Comparison of ENCODE assay signal across 9 cellular contexts in the genomic region with DNA sequence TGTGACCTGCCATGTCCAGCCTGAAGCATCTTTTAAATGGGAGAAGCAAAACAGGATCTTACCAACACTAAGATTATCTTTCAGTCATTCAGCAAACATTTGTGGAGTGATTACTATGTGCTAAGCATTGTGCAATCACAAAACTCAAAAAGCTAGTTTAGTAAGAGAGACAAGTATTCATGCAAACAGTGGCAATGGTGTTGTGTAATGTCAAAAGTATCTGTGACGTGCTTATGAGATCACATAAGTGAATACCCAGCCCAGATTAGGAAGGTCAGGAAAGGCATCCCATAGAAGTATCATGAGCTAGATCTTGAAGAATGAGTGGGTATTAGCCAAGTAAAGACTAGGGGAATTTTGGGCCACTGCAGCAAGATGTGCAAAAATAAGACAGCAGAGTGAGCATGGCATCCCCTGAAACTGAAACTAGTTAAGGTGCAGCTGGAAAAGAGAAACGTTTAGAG. TPM values are rescaled to one million over a fixed set of nuclear protein-coding genes. Genes with fewer than 3 reads are reported as not detected.
DNase-seq lines count a peak whose midpoint lies in the region; ATAC-seq and TF ChIP-seq lines count a peak whose summit lies in the region.
"Had no signal": no experiment of that assay in that cellular context is flagged by ENCODE, and none has a peak within 500 bp of the region (broad histone marks: within the 10 kb centered on the region; RNA-seq: fewer than 3 reads in every experiment).

No MANE protein-coding gene starts in this region.

- DNase-seq in SIG-M5 treated with dmso at 0.1 percent for 504 hours (lab: John Stamatoyannopoulos, UW; ENCODE audit: unreplicated experiment) (peak; percentile 68), SIG-M5 (lab: John Stamatoyannopoulos, UW) (no peak), smooth muscle cell (lab: John Stamatoyannopoulos, UW; ENCODE audit: unreplicated experiment) (no peak), GM13976 (ENCODE audit: low spot score) (no peak), transverse colon (no peak)
- DNase-seq in activated naive CD8-positive, alpha-beta T cell treated with anti-CD3 and anti-CD28 coated beads for 36 hours: no peak

- H3K4me2 ChIP-seq in smooth muscle cell: no peak overlapping the region
- H3K4me2 ChIP-seq: BLaER1 had no signal

- TF ChIP-seq CTCF in smooth muscle cell (IDR thresholded peaks at IDR 0.05; ENCODE audit: borderline replicate concordance, insufficient read depth, poor library complexity, severe bottlenecking) (no peak), GM13976 (IDR thresholded peaks at IDR 0.05; ENCODE audit: borderline replicate concordance, control extremely low read depth, extremely low read depth, insufficient read depth, missing control alignments) (no peak), transverse colon (IDR thresholded peaks at IDR 0.05) (no peak)

- H3K27ac ChIP-seq in smooth muscle cell (ENCODE audit: low read depth) (peak overlapping the region; percentile 34), transverse colon (no peak overlapping the region)
- H3K27ac ChIP-seq: BLaER1 had no signal

- peaks cover 24% of the 10 kb centered on the region for H3K36me3 Mint-ChIP-seq in activated naive CD8-positive, alpha-beta T cell treated with anti-CD3 and anti-CD28 coated beads for 36 hours

- H4K20me1 ChIP-seq in smooth muscle cell (ENCODE audit: low read depth): peaks cover 6% of the 10 kb centered on the region
- H4K20me1 ChIP-seq: BLaER1 had no signal

- H3K36me3 ChIP-seq in smooth muscle cell (ENCODE audit: low read depth) (peaks cover 14% of the 10 kb centered on the region), transverse colon (peaks cover 0 to 12% (median under 1%) of the 10 kb centered on the region in 4 donors)

- no peak overlapping the region for H3K4me3 Mint-ChIP-seq in activated naive CD8-positive, alpha-beta T cell treated with anti-CD3 and anti-CD28 coated beads for 36 hours

- H3K9me3 ChIP-seq in smooth muscle cell (replicated peaks; ENCODE audit: low read depth) (no peaks in the 10 kb centered on the region), transverse colon (no peaks in the 10 kb centered on the region)
- H3K9me3 ChIP-seq: BLaER1 had no signal

- intact Hi-C loops in transverse colon (cut with DNase I; ENCODE audit: low total_unique reads): loop anchor here (10.0 kb wide), 1 partner anchor 1164 kb away; no protein-coding TSS in a partner anchor

- no peaks in the 10 kb centered on the region for H3K27me3 Mint-ChIP-seq in activated naive CD8-positive, alpha-beta T cell treated with anti-CD3 and anti-CD28 coated beads for 36 hours

- H3K4me1 ChIP-seq in smooth muscle cell (ENCODE audit: low read depth) (no peaks in the 10 kb centered on the region), transverse colon (no peaks in the 10 kb centered on the region)

- H2AFZ ChIP-seq in smooth muscle cell (ENCODE audit: low read depth): no peak overlapping the region

- TF ChIP-seq POLR2A in transverse colon (IDR thresholded peaks at IDR 0.05): no peak

- ATAC-seq in HG03045 (IDR thresholded peaks at IDR 0.05; ENCODE audit: unreplicated experiment) (peak; percentile 40), HG03469 (IDR thresholded peaks at IDR 0.05; ENCODE audit: unreplicated experiment) (no peak)

- H3F3A ChIP-seq in smooth muscle cell (ENCODE audit: low read depth): peaks cover 21% of the 10 kb centered on the region

- 44% methylated on average over 2 of the region's 2 CpGs for WGBS in smooth muscle cell (ENCODE audit: low lambda C conversion rate)
- WGBS in transverse colon (ENCODE audit: low coverage in 1 of 2), 2 donors: 44 to 67% methylated on average over 1 to 2 of the region's 2 CpGs

- H3K79me2 ChIP-seq in smooth muscle cell (ENCODE audit: low read depth): no peaks in the 10 kb centered on the region

- no peak for TF ChIP-seq EP300 in transverse colon (IDR thresholded peaks at IDR 0.05; ENCODE audit: low read depth)

- H3K27me3 ChIP-seq in smooth muscle cell (ENCODE audit: low read depth) (no peaks in the 10 kb centered on the region), transverse colon (no peaks in the 10 kb centered on the region)
- H3K27me3 ChIP-seq: BLaER1 had no signal

- H3K27ac Mint-ChIP-seq in activated naive CD8-positive, alpha-beta T cell treated with anti-CD3 and anti-CD28 coated beads for 36 hours: peak overlapping the region; percentile 50

- in situ Hi-C loops in GM13976 (cut with MboI; ENCODE audit: low sequenced_read_pairs, unreplicated experiment): no loop called here
- in situ Hi-C loops in transverse colon (cut with MboI; ENCODE audit: low pct_ligation_motif_present in 1 of 4, low pct_unique_long_range_greater_than_20kb in 1 of 4, low sequenced_read_pairs in 3 of 4): no loop called here

- H3K4me1 Mint-ChIP-seq in activated naive CD8-positive, alpha-beta T cell treated with anti-CD3 and anti-CD28 coated beads for 36 hours: peaks cover 31% of the 10 kb centered on the region

- H3K9ac ChIP-seq in smooth muscle cell (ENCODE audit: low read depth): no peak overlapping the region
- H3K9ac ChIP-seq: BLaER1 had no signal

- H3K4me3 ChIP-seq in smooth muscle cell (no peak overlapping the region), transverse colon (no peak overlapping the region)
- H3K4me3 ChIP-seq: BLaER1 had no signal

- no peaks in the 10 kb centered on the region for H3K9me3 Mint-ChIP-seq in activated naive CD8-positive, alpha-beta T cell treated with anti-CD3 and anti-CD28 coated beads for 36 hours

RNA-seq across cellular contexts. Expression of gene SEC62, which starts 32.1 kb away (rescaled TPM):
- 10 to 100 TPM; 63.3 to 64.2 TPM for total RNA-seq in activated naive CD8-positive, alpha-beta T cell treated with anti-CD3 and anti-CD28 coated beads for 36 hours
- 41.0 and 49.1 TPM in 2 replicates for total RNA-seq in smooth muscle cell
- polyA plus RNA-seq in smooth muscle cell: 125 and 160 TPM in 2 replicates
- 10 to 100 TPM; 18.7 to 48.7 (median 30.0) TPM for total RNA-seq in transverse colon

RNA-seq across cellular contexts. Expression of gene GPR160, which starts 39.1 kb away (rescaled TPM):
- 1 to 10 TPM; 8.2 to 9.6 TPM for total RNA-seq in activated naive CD8-positive, alpha-beta T cell treated with anti-CD3 and anti-CD28 coated beads for 36 hours
- total RNA-seq in smooth muscle cell (2.3 TPM in 1 of 2 replicates, not detected in the other), transverse colon (100 to 1,000 TPM in 3 of 4 donors, 10 to 100 TPM in 1; 93.5 to 195 (median 139) TPM)
- polyA plus RNA-seq in smooth muscle cell: 0.83 TPM in 1 of 2 replicates, not detected in the other

Comparison
In these comparisons a context has a peak if more than half of its experiments do, and no peak if none do; other contexts are left out.
1. RNA of gene GPR160, which starts 39.1 kb away (total RNA-seq): 93.5 to 195 TPM in transverse colon; 8.2 to 9.6 TPM in activated naive CD8-positive, alpha-beta T cell treated with anti-CD3 and anti-CD28 coated beads for 36 hours and 2.3 TPM in smooth muscle cell; every median in the first group is over 4 times any median in the second.